ENCODE assay signal across 8 cellular contexts in genomic region chr5:154190652-154191304, GRCh38. TPM values are rescaled to one million over a fixed set of nuclear protein-coding genes. Genes with fewer than 3 reads are reported as not detected.
A peak's percentile ranks its signal among the peaks of the same experiment; 100 is the strongest.
DNase-seq lines count a peak whose midpoint lies in the region; ATAC-seq, FAIRE-seq and TF ChIP-seq lines count a peak whose summit lies in the region.

A gene with protein sequence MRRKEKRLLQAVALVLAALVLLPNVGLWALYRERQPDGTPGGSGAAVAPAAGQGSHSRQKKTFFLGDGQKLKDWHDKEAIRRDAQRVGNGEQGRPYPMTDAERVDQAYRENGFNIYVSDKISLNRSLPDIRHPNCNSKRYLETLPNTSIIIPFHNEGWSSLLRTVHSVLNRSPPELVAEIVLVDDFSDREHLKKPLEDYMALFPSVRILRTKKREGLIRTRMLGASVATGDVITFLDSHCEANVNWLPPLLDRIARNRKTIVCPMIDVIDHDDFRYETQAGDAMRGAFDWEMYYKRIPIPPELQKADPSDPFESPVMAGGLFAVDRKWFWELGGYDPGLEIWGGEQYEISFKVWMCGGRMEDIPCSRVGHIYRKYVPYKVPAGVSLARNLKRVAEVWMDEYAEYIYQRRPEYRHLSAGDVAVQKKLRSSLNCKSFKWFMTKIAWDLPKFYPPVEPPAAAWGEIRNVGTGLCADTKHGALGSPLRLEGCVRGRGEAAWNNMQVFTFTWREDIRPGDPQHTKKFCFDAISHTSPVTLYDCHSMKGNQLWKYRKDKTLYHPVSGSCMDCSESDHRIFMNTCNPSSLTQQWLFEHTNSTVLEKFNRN (plus strand): TSS chr5:154190733. CDS start chr5:154190867, 134 bp downstream.

- H3K9me3 ChIP-seq in SJCRH30 (replicated peaks) (no peaks in the 10 kb centered on the region), K562 (replicated peaks; ENCODE audit: control insufficient read depth, insufficient read depth, low read depth, low read length) (no peaks in the 10 kb centered on the region)

- CTCF ChIA-PET in K562 (lab: Yijun Ruan, JAX; ENCODE audit: low intra/inter-chr PET ratio): no interaction called here

- intact Hi-C loops in K562 (cut with micrococcal nuclease): no loop called here

- no peaks in the 10 kb centered on the region for H4K20me1 ChIP-seq in K562 (replicated peaks; ENCODE audit: control insufficient read depth, insufficient read depth, low read length)

- TF ChIP-seq CTCF in K562 (IDR thresholded peaks at IDR 0.05 in 2 of 3, conservative IDR thresholded peaks at IDR 0.05 in 1 of 3; ENCODE audit: insufficient read depth in 2 of 3, low read depth in 1 of 3, low read length in 3 of 3): no peak

- BruUV-seq in K562 (replicated peaks; lab: Mats Ljungman, UMichigan): no TSS peak

- H3K27ac ChIP-seq in SJCRH30 (peak within 1 kb of the TSS; percentile 28), K562 (ENCODE audit: extremely low read depth, low read depth, low read length) (peak within 1 kb of the TSS; percentile 71), rectal smooth muscle tissue (ENCODE audit: low read depth, low read length) (peak within 1 kb of the TSS; percentile 60)

- H3K4me3 ChIP-seq in SJCRH30 (peak within 1 kb of the TSS; percentile 74), K562 (peak within 1 kb of the TSS; percentile 75), rectal smooth muscle tissue (ENCODE audit: low read length) (peak within 1 kb of the TSS; percentile 88)

- no peak for TF ChIP-seq RAD21 in K562 (CRISPR knock-in tag; conservative IDR thresholded peaks at IDR 0.05 in 1 of 2, IDR thresholded peaks at IDR 0.05 in 1 of 2)

- WGBS in K562 (ENCODE audit: insufficient coverage, low coverage, missing lambda C conversion rate): 1% methylated on average over 41 of the region's 72 CpGs

- H3K9me1 ChIP-seq in K562 (ENCODE audit: control insufficient read depth, insufficient read depth, low read length): no peaks in the 10 kb centered on the region

- H3K9ac ChIP-seq in K562 (ENCODE audit: insufficient read depth in 1 of 2, low read depth in 2 of 2, low read length in 2 of 2): peak within 1 kb of the TSS; percentile 79 to 97
- H3K9ac ChIP-seq in rectal smooth muscle tissue (ENCODE audit: low read length): peak within 1 kb of the TSS; percentile 45

- H3K27me3 ChIP-seq in SJCRH30 (no peaks in the 10 kb centered on the region), K562 (ENCODE audit: control insufficient read depth in 2 of 2, insufficient read depth in 2 of 2, low read length in 2 of 2) (no peaks in the 10 kb centered on the region), rectal smooth muscle tissue (ENCODE audit: control insufficient read depth, insufficient read depth, low read length) (no peaks in the 10 kb centered on the region)

- TF ChIP-seq POLR2A in K562 (conservative IDR thresholded peaks at IDR 0.05): no peak

- in situ Hi-C loops in K562 (cut with MboI): no loop called here

- POLR2A ChIA-PET in K562 (lab: Yijun Ruan, JAX): interaction anchor here (1.0 to 4.0 kb wide), 7 partner anchors 8 to 195 kb away, joined by 3 to 17 read pairs (median 5); no protein-coding TSS in a partner anchor

- TF ChIP-seq EP300 in K562 (IDR thresholded peaks at IDR 0.05; ENCODE audit: low read length): no peak

- DNase-seq in ELR (ENCODE audit: low read depth): peak; percentile 76
- peak; percentile 56 to 68 for DNase-seq in SJCRH30
- DNase-seq in K562 (ENCODE audit: extremely low read depth in 1 of 4, low spot score in 3 of 4): peak; percentile 77 to 87 (median 86)
- peak in 39 of 51 donors; percentile 39 to 86 (median 69) for DNase-seq in hypothalamus (lab: John Stamatoyannopoulos, UW)
- no peak for DNase-seq in GOT3 (lab: John Stamatoyannopoulos, UW)

- H3K36me3 ChIP-seq in SJCRH30: no peaks in the 10 kb centered on the region
- peaks cover 11% of the 10 kb centered on the region; the same call in 2 of the 3 replicates for H3K36me3 ChIP-seq in K562 (ENCODE audit: control insufficient read depth, insufficient read depth, low read length)
- no peaks in the 10 kb centered on the region for H3K36me3 ChIP-seq in rectal smooth muscle tissue (ENCODE audit: control insufficient read depth, insufficient read depth, low read length)

- ATAC-seq in GM19397 (IDR thresholded peaks at IDR 0.05; ENCODE audit: unreplicated experiment) (peak; percentile 79), HG03457 (IDR thresholded peaks at IDR 0.05; ENCODE audit: unreplicated experiment) (peak; percentile 61), K562 (peak; percentile 82)

- H2AFZ ChIP-seq in K562 (ENCODE audit: low read depth, low read length): peak within 1 kb of the TSS; percentile 94

- H3K79me2 ChIP-seq in K562 (ENCODE audit: control insufficient read depth, insufficient read depth, low read length): peaks cover 37% of the 10 kb centered on the region

- no peak for FAIRE-seq in K562 (lab: Jason Lieb, UNC)

- peak within 1 kb of the TSS; percentile 95 for H3K4me2 ChIP-seq in K562 (ENCODE audit: insufficient read depth, low read length)

- H3K4me1 ChIP-seq in SJCRH30 (peaks cover 11% of the 10 kb centered on the region), K562 (replicated peaks in 1 of 2; ENCODE audit: control insufficient read depth in 2 of 2, insufficient read depth in 2 of 2, low read length in 2 of 2) (peaks cover 21 to 22% of the 10 kb centered on the region in 2 experiments; a peak in 4 of 5 replicates), rectal smooth muscle tissue (ENCODE audit: control insufficient read depth, insufficient read depth, low read length) (peaks cover 16% of the 10 kb centered on the region)

TF ChIP-seq in K562, 482 proteins besides CTCF, POLR2A, EP300 and RAD21 (continues in another document):
- TF ChIP-seq POLR2H (tag; IDR thresholded peaks at IDR 0.05; ENCODE audit: low read depth) (no peak; the same call in 1 of the 2 replicates), KAT2B (IDR thresholded peaks at IDR 0.05; ENCODE audit: low read depth, low read length) (no peak), PRMT5 (CRISPR knock-in tag; IDR thresholded peaks at IDR 0.05) (no peak), PHB (CRISPR knock-in tag; IDR thresholded peaks at IDR 0.05) (0 out of 2 replicates have a peak, but pooled peaks have one; percentile 46), KAT8 (IDR thresholded peaks at IDR 0.05; ENCODE audit: low read depth) (no peak), RBM25 (IDR thresholded peaks at IDR 0.05; ENCODE audit: low read depth, low read length, severe bottlenecking) (peak; percentile 63), RBFOX2 (IDR thresholded peaks at IDR 0.05; ENCODE audit: low read depth, low read length) (peak; percentile 37; the same call in 1 of the 2 replicates), GABPA (tag; conservative IDR thresholded peaks at IDR 0.05; ENCODE audit: low read depth) (peak; percentile 92), CHCHD3 (CRISPR knock-in tag; IDR thresholded peaks at IDR 0.05) (no peak), PURB (CRISPR knock-in tag; IDR thresholded peaks at IDR 0.05; ENCODE audit: low read depth) (no peak), ZNF224 (CRISPR knock-in tag; IDR thresholded peaks at IDR 0.05) (no peak), HDAC6 (IDR thresholded peaks at IDR 0.05; ENCODE audit: low read depth, low read length) (no peak)
- TF ChIP-seq, protein P1, sequence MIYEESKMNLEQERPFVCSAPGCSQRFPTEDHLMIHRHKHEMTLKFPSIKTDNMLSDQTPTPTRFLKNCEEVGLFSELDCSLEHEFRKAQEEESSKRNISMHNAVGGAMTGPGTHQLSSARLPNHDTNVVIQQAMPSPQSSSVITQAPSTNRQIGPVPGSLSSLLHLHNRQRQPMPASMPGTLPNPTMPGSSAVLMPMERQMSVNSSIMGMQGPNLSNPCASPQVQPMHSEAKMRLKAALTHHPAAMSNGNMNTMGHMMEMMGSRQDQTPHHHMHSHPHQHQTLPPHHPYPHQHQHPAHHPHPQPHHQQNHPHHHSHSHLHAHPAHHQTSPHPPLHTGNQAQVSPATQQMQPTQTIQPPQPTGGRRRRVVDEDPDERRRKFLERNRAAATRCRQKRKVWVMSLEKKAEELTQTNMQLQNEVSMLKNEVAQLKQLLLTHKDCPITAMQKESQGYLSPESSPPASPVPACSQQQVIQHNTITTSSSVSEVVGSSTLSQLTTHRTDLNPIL (CRISPR knock-in tag; IDR thresholded peaks at IDR 0.05): no peak

RNA-seq across cellular contexts. Expression of the gene that starts here (rescaled TPM):
- total RNA-seq in SJCRH30 (2014; rRNA removed; shearing (Covaris generic)): 18.1 and 18.6 TPM in 2 replicates
- total RNA-seq in K562 (2011; cell fraction: chromatin; rRNA removed; ENCODE audit: low replicate concordance): 88.6 and 134 TPM in 2 replicates
- total RNA-seq in K562 (2011; cell fraction: nucleolus; rRNA removed): 30.5 and 37.0 TPM in 2 replicates
- 49.3 and 71.1 TPM in 2 replicates for total RNA-seq in K562 (2011; cell fraction: nucleoplasm; rRNA removed)
- total RNA-seq in K562 (2014; rRNA removed): 12.9 and 15.3 TPM in 2 replicates
- total RNA-seq in K562 (2014; rRNA removed; fragmentation: Illumina TruSeq; extraction: Trizol): 14.0 and 14.4 TPM in 2 replicates
- total RNA-seq in K562 (2015; rRNA removed; fragmentation: Illumina TruSeq; extraction: Trizol): 13.3 and 13.5 TPM in 2 replicates
- 23.8 and 24.6 TPM in 2 replicates for total RNA-seq in K562 (2021)
- polyA plus RNA-seq in K562 (2011; rRNA removed): 22.8 and 37.1 TPM in 2 replicates
- polyA plus RNA-seq in K562 (2011; cell fraction: cytosol; rRNA removed): 9.9 and 17.6 TPM in 2 replicates
- 18.9 and 35.9 TPM in 2 replicates for polyA plus RNA-seq in K562 (2011; cell fraction: nucleus; rRNA removed)
- polyA plus RNA-seq in K562 (2012): 15.4 and 20.0 TPM in 2 replicates
- 25.2 and 32.9 TPM in 2 replicates for polyA plus RNA-seq in K562 (2014; fragmentation: Illumina TruSeq; extraction: Trizol)
- 1 to 10 TPM; 4.6 to 5.2 TPM for polyA plus RNA-seq in K562 (2014; fragmentation: Nextera tagmentation; extraction: Ambion mirVana)
- polyA plus RNA-seq in K562 (2014; rRNA removed): 10.2 and 12.1 TPM in 2 replicates
- polyA minus RNA-seq in K562 (2011; rRNA and poly(A)+ RNA removed): 38.8 and 57.4 TPM in 2 replicates
- polyA minus RNA-seq in K562 (2011; cell fraction: cytosol; rRNA and poly(A)+ RNA removed): 16.7 and 17.4 TPM in 2 replicates
- polyA minus RNA-seq in K562 (2011; cell fraction: nucleus; rRNA and poly(A)+ RNA removed): 14.3 and 21.5 TPM in 2 replicates
